Comparison of ENCODE assay signal across 1 cellular context in genomic region chr17:46013127-46013501, GRCh38.
A peak's percentile ranks its signal among the peaks of the same experiment; 100 is the strongest.
TF ChIP-seq lines count a peak whose summit lies in the region.

No MANE protein-coding gene starts in this region.

TF ChIP-seq in HepG2, 621 proteins besides CTCF, POLR2A, EP300 and RAD21 (continued from another document):
- TF ChIP-seq RARA (CRISPR knock-in tag; IDR thresholded peaks at IDR 0.05) (peak; percentile 65; the same call in 1 of the 2 replicates), HNF4A (CRISPR knock-in tag; IDR thresholded peaks at IDR 0.05) (peak; percentile 57), KDM2A (CRISPR knock-in tag; IDR thresholded peaks at IDR 0.05; ENCODE audit: borderline replicate concordance, low read depth) (no peak), ZNF598 (CRISPR knock-in tag; IDR thresholded peaks at IDR 0.05; ENCODE audit: borderline replicate concordance) (0 out of 2 replicates have a peak, but pooled peaks have one; percentile 55), ZC3H13 (CRISPR knock-in tag; IDR thresholded peaks at IDR 0.05) (no peak), ZBTB7A (CRISPR knock-in tag; IDR thresholded peaks at IDR 0.05) (0 out of 2 replicates have a peak, but pooled peaks have one; percentile 41), PAXIP1 (CRISPR knock-in tag; conservative IDR thresholded peaks at IDR 0.05) (peak; percentile 63; the same call in 1 of the 2 replicates), TEAD3 (CRISPR knock-in tag; optimal IDR thresholded peaks at IDR 0.05; ENCODE audit: borderline replicate concordance) (peak; percentile 68), NRL (CRISPR knock-in tag; IDR thresholded peaks at IDR 0.05; ENCODE audit: borderline replicate concordance) (0 out of 2 replicates have a peak, but pooled peaks have one; percentile 11), ARID3A (IDR thresholded peaks at IDR 0.05; ENCODE audit: low read depth, low read length) (no peak), PBX2 (CRISPR knock-in tag; IDR thresholded peaks at IDR 0.05) (peak; percentile 55; the same call in 1 of the 2 replicates), NONO (IDR thresholded peaks at IDR 0.05) (no peak), NONO (CRISPR knock-in tag; conservative IDR thresholded peaks at IDR 0.05) (peak; percentile 41; the same call in 1 of the 2 replicates), GTF3A (CRISPR knock-in tag; conservative IDR thresholded peaks at IDR 0.05) (no peak), MXD1 (CRISPR knock-in tag; IDR thresholded peaks at IDR 0.05) (no peak), ZKSCAN8 (CRISPR knock-in tag; IDR thresholded peaks at IDR 0.05; ENCODE audit: borderline replicate concordance) (no peak), ZFP91 (CRISPR knock-in tag; IDR thresholded peaks at IDR 0.05; ENCODE audit: borderline replicate concordance) (peak; percentile 64; the same call in 1 of the 2 replicates), HNRNPL (IDR thresholded peaks at IDR 0.05; ENCODE audit: low read depth, low read length) (0 out of 2 replicates have a peak, but pooled peaks have one; percentile 57), HNRNPLL (IDR thresholded peaks at IDR 0.05; ENCODE audit: low read depth, low read length, poor library complexity, severe bottlenecking) (no peak), MEF2D (CRISPR knock-in tag; IDR thresholded peaks at IDR 0.05) (peak; percentile 77; the same call in 1 of the 2 replicates), ZNF317 (CRISPR knock-in tag; IDR thresholded peaks at IDR 0.05) (no peak), ZNF296 (CRISPR knock-in tag; conservative IDR thresholded peaks at IDR 0.05) (0 out of 2 replicates have a peak, but pooled peaks have one; percentile 35), LBX2 (CRISPR knock-in tag; IDR thresholded peaks at IDR 0.05; ENCODE audit: borderline replicate concordance) (0 out of 2 replicates have a peak, but pooled peaks have one; percentile 8), GMEB1 (CRISPR knock-in tag; IDR thresholded peaks at IDR 0.05; ENCODE audit: borderline replicate concordance) (peak; percentile 28; the same call in 1 of the 2 replicates)
